24 cellular contexts compared by ENCODE assay signal in genomic region chr2:69936913-69937312, GRCh38. TPM values are rescaled to one million over a fixed set of nuclear protein-coding genes. Genes with fewer than 3 reads are reported as not detected.
DNase-seq lines count a peak whose midpoint lies in the region; ATAC-seq and TF ChIP-seq lines count a peak whose summit lies in the region.
"Had no signal": no experiment of that assay in that cellular context is flagged by ENCODE, and none has a peak within 500 bp of the region (broad histone marks: within the 10 kb centered on the region; RNA-seq: fewer than 3 reads in every experiment).

No MANE protein-coding gene starts in this region.

- H3K27me3 Mint-ChIP-seq in GM23338 (ENCODE audit: insufficient read depth, low read depth, poor library complexity) (peaks cover 6% of the 10 kb centered on the region), neural crest cell (ENCODE audit: low read depth) (no peaks in the 10 kb centered on the region), Calu3 (ENCODE audit: unreplicated experiment) (no peaks in the 10 kb centered on the region)
- H3K27me3 Mint-ChIP-seq: activated CD4-positive, alpha-beta T cell treated with anti-CD3 and anti-CD28 coated beads, Interleukin-2, amount 10 ng/mL, durations not matched to agents 7 days and 5 days; memory B cell; stimulated activated memory B cell treated with anti-CD40 and anti-IgM and Interleukin-4, amounts not matched to agents 10 μg/mL and 1 μg/mL and 100 μg/mL, for 72 hours had no signal

- no TSS peak for BruUV-seq in Calu3 (replicated peaks; lab: Mats Ljungman, UMichigan)

- H4K20me1 ChIP-seq in GM23338 (replicated peaks; ENCODE audit: insufficient read depth) = no peaks in the 10 kb centered on the region

- no peak overlapping the region for H2AFZ ChIP-seq in GM23338

- intact Hi-C loops in Calu3 (cut with micrococcal nuclease; ENCODE audit: unreplicated experiment) = no loop called here

- peak; percentile 55 for DNase-seq in CD1c-positive myeloid dendritic cell (ENCODE audit: extremely low spot score)
- DNase-seq in GM23338 (ENCODE audit: low spot score) = peak; percentile 41
- peak; percentile 47 for DNase-seq in dermis blood vessel endothelial cell
- DNase-seq in neural crest cell (ENCODE audit: low read depth, low spot score) = no peak
- no peak for DNase-seq in SIG-M5 treated with dmso at 0.1 percent for 504 hours (lab: John Stamatoyannopoulos, UW; ENCODE audit: unreplicated experiment)
- no peak for DNase-seq in Calu3
- DNase-seq: activated CD4-positive, alpha-beta T cell treated with anti-CD3 and anti-CD28 coated beads, Interleukin-2, amount 10 ng/mL, durations not matched to agents 7 days and 5 days; activated effector memory CD4-positive, alpha-beta T cell treated with Interleukin-2 at 50 U/mL for 16 hours; amniotic stem cell; cortex of kidney; left cardiac atrium; NCI-H1105 treated with DMSO at 0.1 percent for 48 hours; NCI-H2081; NCI-H226; NCI-H82; ovary; stimulated activated CD4-positive, alpha-beta T cell treated with anti-CD3 and anti-CD28 coated beads, Interleukin-2, amount 100 ng/mL, for 48 hours; testis; WERI-Rb-1 had no signal

- no peaks in the 10 kb centered on the region for H3K36me3 ChIP-seq in GM23338 (ENCODE audit: insufficient read depth)
- H3K36me3 ChIP-seq: ovary had no signal

- ATAC-seq in GM23338 (no peak; the same call in 1 of the 3 replicates), HG03442 (IDR thresholded peaks at IDR 0.05; ENCODE audit: unreplicated experiment) (no peak)
- ATAC-seq: left cardiac atrium; SK-N-SH treated with all-trans-retinoic acid at 6 μM for 48 hours; stimulated activated memory B cell treated with anti-CD40 and anti-IgM and Interleukin-4, amounts not matched to agents 10 μg/mL and 1 μg/mL and 100 μg/mL, for 72 hours had no signal

- no peaks in the 10 kb centered on the region for H3F3A ChIP-seq in GM23338 (replicated peaks; ENCODE audit: low read depth)

- H3K36me3 Mint-ChIP-seq in GM23338 (ENCODE audit: low read depth) (peaks cover 6% of the 10 kb centered on the region), neural crest cell (ENCODE audit: low read depth) (peaks cover 10% of the 10 kb centered on the region), Calu3 (ENCODE audit: insufficient read depth, unreplicated experiment) (peaks cover 37% of the 10 kb centered on the region)

- TF ChIP-seq CTCF in GM23338 (conservative IDR thresholded peaks at IDR 0.05; ENCODE audit: low read depth in 2 of 2) (no peak), neural crest cell (conservative IDR thresholded peaks at IDR 0.05) (no peak), Calu3 (IDR thresholded peaks at IDR 0.05; ENCODE audit: unreplicated experiment) (no peak)

- H3K4me1 ChIP-seq in GM23338 (ENCODE audit: insufficient read depth) = peaks cover 13% of the 10 kb centered on the region
- H3K4me1 ChIP-seq: testis had no signal

- no peaks in the 10 kb centered on the region for H3K9me3 Mint-ChIP-seq in GM23338
- H3K9me3 Mint-ChIP-seq in neural crest cell = no peaks in the 10 kb centered on the region
- H3K9me3 Mint-ChIP-seq in Calu3 (ENCODE audit: low read depth, unreplicated experiment) = no peaks in the 10 kb centered on the region
- H3K9me3 Mint-ChIP-seq: activated CD4-positive, alpha-beta T cell treated with anti-CD3 and anti-CD28 coated beads, Interleukin-2, amount 10 ng/mL, durations not matched to agents 7 days and 5 days; memory B cell; stimulated activated memory B cell treated with anti-CD40 and anti-IgM and Interleukin-4, amounts not matched to agents 10 μg/mL and 1 μg/mL and 100 μg/mL, for 72 hours had no signal

- no peak overlapping the region for H3K4me3 ChIP-seq in GM23338
- H3K4me3 ChIP-seq: ovary, testis had no signal

- H3K4me1 Mint-ChIP-seq in GM23338 = peaks cover 30% of the 10 kb centered on the region
- peaks cover 19% of the 10 kb centered on the region for H3K4me1 Mint-ChIP-seq in neural crest cell
- peaks cover 30% of the 10 kb centered on the region for H3K4me1 Mint-ChIP-seq in Calu3 (ENCODE audit: low read depth, unreplicated experiment)

- H3K27ac Mint-ChIP-seq in GM23338 (no peak overlapping the region), neural crest cell (ENCODE audit: unreplicated experiment) (peak overlapping the region; percentile 57), Calu3 (ENCODE audit: unreplicated experiment) (no peak overlapping the region)
- H3K27ac Mint-ChIP-seq: activated CD4-positive, alpha-beta T cell treated with anti-CD3 and anti-CD28 coated beads, Interleukin-2, amount 10 ng/mL, durations not matched to agents 7 days and 5 days had no signal

- H3K27ac ChIP-seq in GM23338 (ENCODE audit: low read depth) = no peak overlapping the region
- H3K27ac ChIP-seq: C4-2B, ovary, testis, WERI-Rb-1 had no signal

- CTCF ChIA-PET in Calu3 (lab: Charles Lee) = no interaction called here

- no peaks in the 10 kb centered on the region for H3K9me2 ChIP-seq in GM23338 (ENCODE audit: insufficient read depth)

- H3K4me3 Mint-ChIP-seq in GM23338 = no peak overlapping the region
- no peak overlapping the region for H3K4me3 Mint-ChIP-seq in neural crest cell
- H3K4me3 Mint-ChIP-seq in Calu3 (ENCODE audit: low read depth, unreplicated experiment) = no peak overlapping the region
- H3K4me3 Mint-ChIP-seq: activated CD4-positive, alpha-beta T cell treated with anti-CD3 and anti-CD28 coated beads, Interleukin-2, amount 10 ng/mL, durations not matched to agents 7 days and 5 days; memory B cell; stimulated activated memory B cell treated with anti-CD40 and anti-IgM and Interleukin-4, amounts not matched to agents 10 μg/mL and 1 μg/mL and 100 μg/mL, for 72 hours had no signal

- H3K4me2 ChIP-seq in GM23338 = no peak overlapping the region

- no peaks in the 10 kb centered on the region for H3K27me3 ChIP-seq in GM23338 (ENCODE audit: insufficient read depth)
- H3K27me3 ChIP-seq: ovary, testis had no signal

- no peaks in the 10 kb centered on the region for H3K79me2 ChIP-seq in GM23338 (replicated peaks; ENCODE audit: insufficient read depth)

TF ChIP-seq in GM23338, 12 proteins besides CTCF, POLR2A, EP300 and RAD21 (continues in another document):
- TF ChIP-seq ZNF331 (CRISPR knock-in tag; IDR thresholded peaks at IDR 0.05; ENCODE audit: low read depth) (no peak), POLR2AphosphoS5 (IDR thresholded peaks at IDR 0.05; ENCODE audit: low read depth) (no peak), JUNB (IDR thresholded peaks at IDR 0.05; ENCODE audit: unreplicated experiment) (no peak)

RNA-seq across cellular contexts. Expression of gene MXD1, which starts 22.0 kb away (rescaled TPM):
- total RNA-seq in GM23338 (2014; rRNA removed; shearing (Covaris generic)) = 1.5 and 1.8 TPM in 2 replicates
- 3.6 and 3.9 TPM in 2 replicates for polyA plus RNA-seq in GM23338 (2016; fragmentation: Nextera tagmentation; extraction: Ambion mirVana)
- total RNA-seq in dermis blood vessel endothelial cell (3.8 and 4.9 TPM in 2 replicates), neural crest cell (4.9 and 6.6 TPM in 2 replicates), Calu3 (2022) (13.3 and 17.4 TPM in 2 replicates)

RNA-seq across cellular contexts. Expression of gene ASPRV1, which starts 24.5 kb away (rescaled TPM):
- total RNA-seq in GM23338 (2014; rRNA removed; shearing (Covaris generic)) = 0.82 and 1.4 TPM in 2 replicates
- 0.54 and 0.60 TPM in 2 replicates for polyA plus RNA-seq in GM23338 (2016; fragmentation: Nextera tagmentation; extraction: Ambion mirVana)
- 0.14 and 0.34 TPM in 2 replicates for total RNA-seq in dermis blood vessel endothelial cell
- 1.2 and 1.7 TPM in 2 replicates for total RNA-seq in neural crest cell
- 0.17 and 0.27 TPM in 2 replicates for total RNA-seq in Calu3 (2022)

RNA-seq across cellular contexts. Expression of gene SNRNP27, which starts 43.2 kb away (rescaled TPM):
- 54.3 and 65.2 TPM in 2 replicates for total RNA-seq in GM23338 (2014; rRNA removed; shearing (Covaris generic))
- 133 and 135 TPM in 2 replicates for polyA plus RNA-seq in GM23338 (2016; fragmentation: Nextera tagmentation; extraction: Ambion mirVana)
- total RNA-seq in dermis blood vessel endothelial cell (40.0 and 47.7 TPM in 2 replicates), neural crest cell (65.5 and 67.8 TPM in 2 replicates), Calu3 (2022) (36.3 and 39.8 TPM in 2 replicates)

Comparison
In these comparisons a context has a peak if more than half of its experiments do, and no peak if none do; other contexts are left out.
1. DNase-seq: peak in CD1c-positive myeloid dendritic cell (single experiment), GM23338 (single experiment) and dermis blood vessel endothelial cell (single experiment); none in neural crest cell (single experiment), SIG-M5 treated with dmso at 0.1 percent for 504 hours (single experiment) and Calu3 (single experiment).